ENCODE assay signal across 25 cellular contexts in the genomic region with DNA sequence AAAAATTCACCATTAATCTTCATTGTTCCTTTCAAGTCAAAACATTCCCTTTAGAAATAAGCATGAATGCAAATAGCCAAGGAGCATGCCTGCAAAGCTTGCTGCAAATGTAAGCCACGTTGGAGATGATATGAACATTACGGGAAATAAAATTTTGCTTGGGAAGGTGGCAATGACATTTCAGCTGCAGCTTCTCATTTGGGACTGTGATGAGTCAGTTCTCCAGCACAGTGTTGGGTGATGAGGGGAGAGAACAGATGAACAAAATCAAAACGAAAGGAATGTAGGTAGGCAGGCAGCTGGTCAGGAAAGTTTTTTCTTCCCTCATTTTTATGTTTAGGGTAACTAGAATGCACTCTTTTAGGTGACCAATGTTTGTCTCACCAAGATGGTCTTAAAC.
DNase-seq lines count a peak whose midpoint lies in the region; ATAC-seq and TF ChIP-seq lines count a peak whose summit lies in the region.
"Had no signal": no experiment of that assay in that cellular context is flagged by ENCODE, and none has a peak within 500 bp of the region (broad histone marks: within the 10 kb centered on the region; RNA-seq: fewer than 3 reads in every experiment).

No MANE protein-coding gene starts in this region.

- peaks cover 10% of the 10 kb centered on the region for H3K4me1 Mint-ChIP-seq in activated T-helper 17 cell treated with anti-CD3 and anti-CD28 coated beads, Interleukin-2, amount 50 U/mL, for 72 hours
- H3K4me1 Mint-ChIP-seq in glutamatergic neuron (ENCODE audit: low read depth, unreplicated experiment): peaks cover 53% of the 10 kb centered on the region

- no peaks in the 10 kb centered on the region for H4K20me1 ChIP-seq in smooth muscle cell (ENCODE audit: low read depth)
- H4K20me1 ChIP-seq: BLaER1 had no signal

- H3K27ac Mint-ChIP-seq in activated T-helper 17 cell treated with anti-CD3 and anti-CD28 coated beads, Interleukin-2, amount 50 U/mL, for 72 hours: no peak overlapping the region
- peak overlapping the region; percentile 97 for H3K27ac Mint-ChIP-seq in glutamatergic neuron (ENCODE audit: unreplicated experiment)
- H3K27ac Mint-ChIP-seq: CD4-positive, CD25-positive, alpha-beta regulatory T cell had no signal

- H3K9ac ChIP-seq in smooth muscle cell (ENCODE audit: low read depth): no peak overlapping the region
- H3K9ac ChIP-seq: BLaER1 had no signal

- TF ChIP-seq CTCF in glutamatergic neuron (IDR thresholded peaks at IDR 0.05; ENCODE audit: partially characterized antibody, unreplicated experiment): no peak
- TF ChIP-seq CTCF in smooth muscle cell (IDR thresholded peaks at IDR 0.05; ENCODE audit: borderline replicate concordance, insufficient read depth, poor library complexity, severe bottlenecking): no peak
- no peak for TF ChIP-seq CTCF in GM10266 (IDR thresholded peaks at IDR 0.05; ENCODE audit: control insufficient read depth, insufficient read depth, low read depth, missing control alignments)

- H3K9me3 ChIP-seq in smooth muscle cell (replicated peaks; ENCODE audit: low read depth): no peaks in the 10 kb centered on the region
- H3K9me3 ChIP-seq: BLaER1, SJSA1 had no signal

- intact Hi-C loops in left ventricle myocardium superior (cut with micrococcal nuclease) (no loop called here), cardiac septum (cut with DNase I) (no loop called here)

- peaks cover 47% of the 10 kb centered on the region for H3K79me2 ChIP-seq in smooth muscle cell (ENCODE audit: low read depth)

- peak overlapping the region; percentile 5 for H3K4me2 ChIP-seq in smooth muscle cell
- H3K4me2 ChIP-seq: BLaER1 had no signal

- no peak overlapping the region for H2AFZ ChIP-seq in smooth muscle cell (ENCODE audit: low read depth)

- H3F3A ChIP-seq in smooth muscle cell (ENCODE audit: low read depth): peaks cover 6% of the 10 kb centered on the region

- WGBS in smooth muscle cell (ENCODE audit: low lambda C conversion rate): 38% methylated on average over 3 of the region's 3 CpGs

- no peaks in the 10 kb centered on the region for H3K27me3 ChIP-seq in smooth muscle cell (ENCODE audit: low read depth)
- H3K27me3 ChIP-seq: BLaER1, SJSA1 had no signal

- H3K36me3 ChIP-seq in smooth muscle cell (ENCODE audit: low read depth): no peaks in the 10 kb centered on the region
- H3K36me3 ChIP-seq: BLaER1, SJSA1 had no signal

- H3K4me3 Mint-ChIP-seq in activated T-helper 17 cell treated with anti-CD3 and anti-CD28 coated beads, Interleukin-2, amount 50 U/mL, for 72 hours: peak overlapping the region; percentile 48
- peak overlapping the region; percentile 76 for H3K4me3 Mint-ChIP-seq in glutamatergic neuron (ENCODE audit: unreplicated experiment)
- H3K4me3 Mint-ChIP-seq: CD4-positive, CD25-positive, alpha-beta regulatory T cell had no signal

- H3K36me3 Mint-ChIP-seq in activated T-helper 17 cell treated with anti-CD3 and anti-CD28 coated beads, Interleukin-2, amount 50 U/mL, for 72 hours (ENCODE audit: low read depth): no peaks in the 10 kb centered on the region
- peaks cover 4% of the 10 kb centered on the region for H3K36me3 Mint-ChIP-seq in glutamatergic neuron (ENCODE audit: unreplicated experiment)
- H3K36me3 Mint-ChIP-seq: CD4-positive, CD25-positive, alpha-beta regulatory T cell had no signal

- H3K27ac ChIP-seq in smooth muscle cell (ENCODE audit: low read depth): peak overlapping the region; percentile 93
- H3K27ac ChIP-seq: BLaER1, SJSA1 had no signal

- H3K4me1 ChIP-seq in smooth muscle cell (ENCODE audit: low read depth): peaks cover 47% of the 10 kb centered on the region
- H3K4me1 ChIP-seq: BLaER1 had no signal

- peaks cover 9% of the 10 kb centered on the region for H3K9me3 Mint-ChIP-seq in activated T-helper 17 cell treated with anti-CD3 and anti-CD28 coated beads, Interleukin-2, amount 50 U/mL, for 72 hours
- peaks cover 10% of the 10 kb centered on the region for H3K9me3 Mint-ChIP-seq in glutamatergic neuron (ENCODE audit: unreplicated experiment)

- DNase-seq in left ventricle myocardium superior (no peak), cardiac septum (ENCODE audit: low spot score) (no peak), glutamatergic neuron (no peak), smooth muscle cell (lab: John Stamatoyannopoulos, UW; ENCODE audit: unreplicated experiment) (no peak), NCI-H774 (lab: John Stamatoyannopoulos, UW) (no peak), GM10266 (ENCODE audit: extremely low spot score) (no peak)
- DNase-seq: CD4-positive, CD25-positive, alpha-beta regulatory T cell; DMS153; DND-41; GOT3; HCEC 1CT; Kasumi-1; NCI-H1092 treated with DMSO at 0.1 percent for 48 hours; NCI-H1436 treated with DMSO at 0.1 percent for 48 hours; NCI-H187 treated with DMSO at 0.1 percent for 48 hours; NCI-H2171 treated with DMSO at 0.1 percent for 48 hours; NCI-H345; NCI-H510A treated with DMSO at 0.1 percent for 48 hours had no signal

- no peaks in the 10 kb centered on the region for H3K27me3 Mint-ChIP-seq in activated T-helper 17 cell treated with anti-CD3 and anti-CD28 coated beads, Interleukin-2, amount 50 U/mL, for 72 hours
- H3K27me3 Mint-ChIP-seq in glutamatergic neuron (ENCODE audit: unreplicated experiment): peaks cover 6% of the 10 kb centered on the region

- no peak overlapping the region for H3K4me3 ChIP-seq in smooth muscle cell
- H3K4me3 ChIP-seq: BLaER1, K562, SJSA1 had no signal

- peak; percentile 13 for ATAC-seq in left ventricle myocardium superior
- ATAC-seq in activated T-helper 17 cell treated with anti-CD3 and anti-CD28 coated beads, Interleukin-2, amount 50 U/mL, for 72 hours (replicated peaks): no peak
- ATAC-seq in GM19395 (IDR thresholded peaks at IDR 0.05; ENCODE audit: unreplicated experiment): no peak
- ATAC-seq: HepG2, K562, Right ventricle myocardium inferior had no signal
